ENCODE assay signal across 1 cellular context in genomic region chr4:123554263-123554662, GRCh38.
TF ChIP-seq lines count a peak whose summit lies in the region.

No MANE protein-coding gene starts in this region.

TF ChIP-seq in A549, 52 proteins besides CTCF, POLR2A, EP300 and RAD21 (continued from another document):
- TF ChIP-seq NPAS2 (CRISPR knock-in tag; IDR thresholded peaks at IDR 0.05; ENCODE audit: borderline replicate concordance), result no peak
- TF ChIP-seq PBX3 (IDR thresholded peaks at IDR 0.05), result no peak
- TF ChIP-seq BCL3 (IDR thresholded peaks at IDR 0.05), result no peak
- TF ChIP-seq ATOH8 (CRISPR knock-in tag; IDR thresholded peaks at IDR 0.05; ENCODE audit: low read depth), result no peak
- TF ChIP-seq USF2 (IDR thresholded peaks at IDR 0.05), result no peak
- TF ChIP-seq ELK1 (IDR thresholded peaks at IDR 0.05; ENCODE audit: low read depth, low read length), result no peak
- no peak for TF ChIP-seq REST (IDR thresholded peaks at IDR 0.05)
- no peak for TF ChIP-seq NR3C1 (IDR thresholded peaks at IDR 0.05)
- no peak for TF ChIP-seq CHD2 (IDR thresholded peaks at IDR 0.05; ENCODE audit: low read length, partially characterized antibody)
- TF ChIP-seq BHLHE40 (IDR thresholded peaks at IDR 0.05; ENCODE audit: low read depth, low read length), result no peak
- TF ChIP-seq RCOR1 (IDR thresholded peaks at IDR 0.05; ENCODE audit: low read depth, low read length), result no peak
- no peak for TF ChIP-seq CEBPB (IDR thresholded peaks at IDR 0.05)
- TF ChIP-seq RARB (CRISPR knock-in tag; IDR thresholded peaks at IDR 0.05), result no peak
- TF ChIP-seq EHMT2 (IDR thresholded peaks at IDR 0.05; ENCODE audit: low read depth), result no peak
- TF ChIP-seq ZFP36 (IDR thresholded peaks at IDR 0.05; ENCODE audit: borderline replicate concordance, partially characterized antibody), result no peak
- no peak for TF ChIP-seq TFCP2L1 (CRISPR knock-in tag; IDR thresholded peaks at IDR 0.05)
